8 cellular contexts compared by ENCODE assay signal in the genomic region with DNA sequence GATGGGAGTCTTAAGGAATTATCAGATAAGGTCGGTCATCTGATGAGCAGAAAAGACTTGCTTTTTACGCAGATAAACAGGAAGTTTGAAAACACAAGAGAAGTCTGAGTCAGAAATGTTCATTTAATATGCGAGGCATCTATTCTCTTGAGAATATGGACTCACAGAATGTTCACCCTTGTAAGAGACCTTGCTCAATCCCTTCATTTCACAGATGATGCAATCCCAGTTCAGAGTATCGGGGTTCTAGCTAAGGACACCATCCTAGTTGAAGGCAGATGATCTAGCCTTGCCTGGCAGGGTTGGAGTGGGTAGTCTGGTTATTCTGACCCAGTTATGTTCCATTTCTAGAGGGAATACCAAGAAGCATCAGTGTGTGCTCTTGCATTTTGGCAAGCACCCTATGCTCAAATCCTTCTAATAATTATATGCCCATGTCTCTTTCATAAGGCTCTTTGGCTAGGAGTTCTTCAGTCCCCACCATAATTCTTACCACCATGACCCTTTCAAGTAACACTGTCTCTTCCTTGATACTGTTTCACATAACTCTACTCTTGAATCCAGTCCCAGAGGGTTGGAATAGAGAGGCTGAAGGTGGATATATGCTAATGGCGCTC. TPM values are rescaled to one million over a fixed set of nuclear protein-coding genes. Genes with fewer than 3 reads are reported as not detected.
DNase-seq lines count a peak whose midpoint lies in the region; ATAC-seq and TF ChIP-seq lines count a peak whose summit lies in the region.

No MANE protein-coding gene starts in this region.

- no peaks in the 10 kb centered on the region for H4K20me1 ChIP-seq in osteoblast (ENCODE audit: insufficient read depth, low read length)

- H3K4me2 ChIP-seq in osteoblast (ENCODE audit: insufficient read depth, low read length) = peak overlapping the region; percentile 37

- H3K27ac Mint-ChIP-seq in effector memory CD8-positive, alpha-beta T cell = peak overlapping the region; percentile 18 to 26

- no peak for TF ChIP-seq CTCF in BJ (IDR thresholded peaks at IDR 0.05; ENCODE audit: insufficient read depth, low read depth, low read length)
- TF ChIP-seq CTCF in osteoblast (IDR thresholded peaks at IDR 0.05; ENCODE audit: extremely low read depth, low read depth, low read length) = no peak

- H3K27me3 Mint-ChIP-seq in effector memory CD8-positive, alpha-beta T cell = no peaks in the 10 kb centered on the region

- peak overlapping the region; percentile 88 for H3K27ac ChIP-seq in osteoblast (ENCODE audit: low read depth, low read length)

- no peaks in the 10 kb centered on the region for H3K9me3 Mint-ChIP-seq in effector memory CD8-positive, alpha-beta T cell

- CTCF ChIA-PET in BJ (lab: Yijun Ruan, JAX) = interaction anchor here (1.4 kb wide), 1 partner anchor 66 kb away, joined by 3 read pairs; no protein-coding TSS in a partner anchor

- no peak overlapping the region for H3K4me3 Mint-ChIP-seq in effector memory CD8-positive, alpha-beta T cell

- H3K4me3 ChIP-seq in BJ (ENCODE audit: low read depth, low read length) = no peak overlapping the region
- no peak overlapping the region for H3K4me3 ChIP-seq in osteoblast (ENCODE audit: insufficient read depth, low read length)

- no peaks in the 10 kb centered on the region for H3K9me3 ChIP-seq in osteoblast (ENCODE audit: low read depth, low read length)

- H3K36me3 Mint-ChIP-seq in effector memory CD8-positive, alpha-beta T cell (ENCODE audit: insufficient read depth) = peaks cover 11% of the 10 kb centered on the region

- peaks cover 57% of the 10 kb centered on the region for H3K4me1 ChIP-seq in osteoblast (ENCODE audit: insufficient read depth, low read length)

- POLR2A ChIA-PET in BJ (lab: Charles Lee) = no interaction called here

- H3K4me1 Mint-ChIP-seq in effector memory CD8-positive, alpha-beta T cell (ENCODE audit: low read depth in 2 of 2) = peaks cover 25 to 40% of the 10 kb centered on the region in 2 donors

- DNase-seq in BJ (ENCODE audit: low read depth) (peak; percentile 57), SIG-M5 treated with dmso at 0.1 percent for 504 hours (lab: John Stamatoyannopoulos, UW; ENCODE audit: unreplicated experiment) (peak; percentile 78), osteoblast (ENCODE audit: insufficient read length, low spot score, missing footprints) (peak; percentile 86), HuH-7 (ENCODE audit: low spot score) (no peak)
- DNase-seq in effector memory CD8-positive, alpha-beta T cell = no peak
- no peak for DNase-seq in stimulated activated CD4-positive, alpha-beta T cell treated with anti-CD3 and anti-CD28 coated beads, Interleukin-4, amount 100 ng/mL, for 24 hours

- ATAC-seq in effector memory CD8-positive, alpha-beta T cell (replicated peaks) = no peak
- ATAC-seq in GM18907 (IDR thresholded peaks at IDR 0.05; ENCODE audit: unreplicated experiment) = no peak
- no peak for ATAC-seq in GM21576 (IDR thresholded peaks at IDR 0.05; ENCODE audit: unreplicated experiment)

- peaks cover 18% of the 10 kb centered on the region for H3K79me2 ChIP-seq in osteoblast (ENCODE audit: insufficient read depth, low read length)

- no peaks in the 10 kb centered on the region for H3K27me3 ChIP-seq in BJ (ENCODE audit: control insufficient read depth, insufficient read depth, low read length)
- no peaks in the 10 kb centered on the region for H3K27me3 ChIP-seq in osteoblast (ENCODE audit: insufficient read depth, low read length)

- no peak overlapping the region for H2AFZ ChIP-seq in osteoblast (ENCODE audit: low read length)

- H3K36me3 ChIP-seq in BJ (ENCODE audit: control insufficient read depth, insufficient read depth, low read length) (0 out of 2 replicates have a peak, but pooled peaks cover 1% of the 10 kb centered on the region), osteoblast (ENCODE audit: insufficient read depth, low read length) (no peaks in the 10 kb centered on the region)

RNA-seq across cellular contexts. Expression of a gene that starts 42.5 kb away (rescaled TPM):
- polyA plus RNA-seq in BJ (2011; rRNA removed) = 8.4 and 9.2 TPM in 2 replicates
- polyA minus RNA-seq in BJ (2011; rRNA and poly(A)+ RNA removed) = 14.9 and 15.1 TPM in 2 replicates
- 24.2 and 28.3 TPM in 2 replicates for total RNA-seq in osteoblast

Comparison
In these comparisons a context has a peak if more than half of its experiments do, and no peak if none do; other contexts are left out.
1. DNase-seq: peak in BJ (single experiment), SIG-M5 treated with dmso at 0.1 percent for 504 hours (single experiment) and osteoblast (single experiment); none in effector memory CD8-positive, alpha-beta T cell (0 of 3), stimulated activated CD4-positive, alpha-beta T cell treated with anti-CD3 and anti-CD28 coated beads, Interleukin-4, amount 100 ng/mL, for 24 hours (single experiment) and HuH-7 (single experiment).